19 cellular contexts compared by ENCODE assay signal in genomic region chr4:77859256-77859655, GRCh38. TPM values are rescaled to one million over a fixed set of nuclear protein-coding genes. Genes with fewer than 3 reads are reported as not detected.
DNase-seq lines count a peak whose midpoint lies in the region; ATAC-seq and TF ChIP-seq lines count a peak whose summit lies in the region.
"Had no signal": no experiment of that assay in that cellular context is flagged by ENCODE, and none has a peak within 500 bp of the region (broad histone marks: within the 10 kb centered on the region; RNA-seq: fewer than 3 reads in every experiment).

No MANE protein-coding gene starts in this region.

- peaks cover 2 to 6% of the 10 kb centered on the region in 2 donors for H3K36me3 Mint-ChIP-seq in activated T-cell treated with anti-CD3 and anti-CD28 coated beads, Interleukin-2, amount 50 U/mL, for 72 hours (ENCODE audit: insufficient read depth in 2 of 2)
- H3K36me3 Mint-ChIP-seq in activated naive CD8-positive, alpha-beta T cell treated with anti-CD3 and anti-CD28 coated beads, Interleukin-2, amount 50 U/mL, for 24 hours (ENCODE audit: low read depth) = peaks cover 6% of the 10 kb centered on the region
- peaks cover 6% of the 10 kb centered on the region for H3K36me3 Mint-ChIP-seq in natural killer cell treated with Interleukin-12 subunit alpha and Interleukin-12 subunit beta and Interleukin-15 and Interleukin-18, amount 100 ng/mL, for 72 hours

- no peak overlapping the region for H3K4me3 Mint-ChIP-seq in activated T-cell treated with anti-CD3 and anti-CD28 coated beads, Interleukin-2, amount 50 U/mL, for 72 hours
- H3K4me3 Mint-ChIP-seq in activated naive CD8-positive, alpha-beta T cell treated with anti-CD3 and anti-CD28 coated beads, Interleukin-2, amount 50 U/mL, for 24 hours = no peak overlapping the region
- no peak overlapping the region for H3K4me3 Mint-ChIP-seq in natural killer cell treated with Interleukin-12 subunit alpha and Interleukin-12 subunit beta and Interleukin-15 and Interleukin-18, amount 100 ng/mL, for 72 hours

- TF ChIP-seq CTCF in HEK293 (tag by site-specific recombination; IDR thresholded peaks at IDR 0.05) = no peak

- H3K4me1 ChIP-seq in HEK293 (ENCODE audit: control insufficient read depth, insufficient read depth, low read length) = no peaks in the 10 kb centered on the region; the same call in 1 of the 2 replicates
- H3K4me1 ChIP-seq: Caco-2 had no signal

- peak overlapping the region; percentile 54 for H3K27ac Mint-ChIP-seq in activated T-cell treated with anti-CD3 and anti-CD28 coated beads, Interleukin-2, amount 50 U/mL, for 72 hours
- peak overlapping the region; percentile 38 for H3K27ac Mint-ChIP-seq in activated naive CD8-positive, alpha-beta T cell treated with anti-CD3 and anti-CD28 coated beads, Interleukin-2, amount 50 U/mL, for 24 hours
- peak overlapping the region; percentile 99 to 100 for H3K27ac Mint-ChIP-seq in natural killer cell treated with Interleukin-12 subunit alpha and Interleukin-12 subunit beta and Interleukin-15 and Interleukin-18, amount 100 ng/mL, for 72 hours

- peaks cover 94% of the 10 kb centered on the region for H3K4me1 Mint-ChIP-seq in activated T-cell treated with anti-CD3 and anti-CD28 coated beads, Interleukin-2, amount 50 U/mL, for 72 hours (ENCODE audit: low read depth)
- peaks cover 82% of the 10 kb centered on the region for H3K4me1 Mint-ChIP-seq in activated naive CD8-positive, alpha-beta T cell treated with anti-CD3 and anti-CD28 coated beads, Interleukin-2, amount 50 U/mL, for 24 hours
- H3K4me1 Mint-ChIP-seq in natural killer cell treated with Interleukin-12 subunit alpha and Interleukin-12 subunit beta and Interleukin-15 and Interleukin-18, amount 100 ng/mL, for 72 hours (ENCODE audit: low read depth in 2 of 2) = peaks cover 45 to 65% of the 10 kb centered on the region in 2 donors

- H3K27ac ChIP-seq in HEK293 (ENCODE audit: extremely low read depth, low read depth, low read length) = no peak overlapping the region
- H3K27ac ChIP-seq: body of pancreas, GM23248, tibial artery had no signal

- POLR2A ChIA-PET in HEK293 (lab: Yijun Ruan, JAX) = no interaction called here

- no peaks in the 10 kb centered on the region for H3K9me3 Mint-ChIP-seq in activated T-cell treated with anti-CD3 and anti-CD28 coated beads, Interleukin-2, amount 50 U/mL, for 72 hours
- no peaks in the 10 kb centered on the region for H3K9me3 Mint-ChIP-seq in activated naive CD8-positive, alpha-beta T cell treated with anti-CD3 and anti-CD28 coated beads, Interleukin-2, amount 50 U/mL, for 24 hours
- no peaks in the 10 kb centered on the region for H3K9me3 Mint-ChIP-seq in natural killer cell treated with Interleukin-12 subunit alpha and Interleukin-12 subunit beta and Interleukin-15 and Interleukin-18, amount 100 ng/mL, for 72 hours

- no peak for DNase-seq in activated T-cell treated with anti-CD3 and anti-CD28 coated beads, Interleukin-2, amount 50 U/mL, for 72 hours
- DNase-seq in activated T-cell treated with anti-CD3 and anti-CD28 coated beads, Interleukin-2, amount 50 U/mL, for 1 hour = no peak
- no peak for DNase-seq in activated naive CD8-positive, alpha-beta T cell treated with anti-CD3 and anti-CD28 coated beads, Interleukin-2, amount 50 U/mL, for 24 hours
- DNase-seq in natural killer cell treated with Interleukin-12 subunit alpha and Interleukin-12 subunit beta and Interleukin-15 and Interleukin-18, amount 100 ng/mL, for 72 hours (ENCODE audit: low spot score) = no peak
- DNase-seq in COLO829 (ENCODE audit: low spot score) (no peak), NOMO-1 treated with DMSO at 0.1 percent for 48 hours (lab: John Stamatoyannopoulos, UW; ENCODE audit: unreplicated experiment) (no peak), NCI-H526 (lab: John Stamatoyannopoulos, UW) (no peak)
- DNase-seq: activated CD8-positive, alpha-beta memory T cell treated with anti-CD3 and anti-CD28 coated beads, Interleukin-2, amount 50 U/mL, for 4 hours; activated naive CD4-positive, alpha-beta T cell treated with anti-CD3 and anti-CD28 coated beads, Interleukin-2, amount 50 U/mL, for 16 hours; Caco-2; GM23248; NCI-H1436; NCI-H2171; occipital lobe; retina; stimulated activated CD4-positive, alpha-beta T cell treated with anti-CD3 and anti-CD28 coated beads, Interleukin-12 subunit alpha, Interleukin-12 subunit beta, amount 100 ng/mL, for 4 hours; tibial artery had no signal

- no peaks in the 10 kb centered on the region for H3K27me3 Mint-ChIP-seq in activated T-cell treated with anti-CD3 and anti-CD28 coated beads, Interleukin-2, amount 50 U/mL, for 72 hours (ENCODE audit: low read depth)
- H3K27me3 Mint-ChIP-seq in activated naive CD8-positive, alpha-beta T cell treated with anti-CD3 and anti-CD28 coated beads, Interleukin-2, amount 50 U/mL, for 24 hours = peaks cover 3% of the 10 kb centered on the region
- H3K27me3 Mint-ChIP-seq in natural killer cell treated with Interleukin-12 subunit alpha and Interleukin-12 subunit beta and Interleukin-15 and Interleukin-18, amount 100 ng/mL, for 72 hours = no peaks in the 10 kb centered on the region

- CTCF ChIA-PET in HEK293 (lab: Yijun Ruan, JAX) = no interaction called here

- H3K9me3 ChIP-seq in HEK293 (ENCODE audit: control insufficient read depth, insufficient read depth, low read depth, low read length) = no peaks in the 10 kb centered on the region
- H3K9me3 ChIP-seq: body of pancreas, Caco-2, tibial artery had no signal

- no peak for ATAC-seq in activated T-cell treated with anti-CD3 and anti-CD28 coated beads, Interleukin-2, amount 50 U/mL, for 72 hours (replicated peaks in 1 of 2)
- no peak for ATAC-seq in activated naive CD8-positive, alpha-beta T cell treated with anti-CD3 and anti-CD28 coated beads, Interleukin-2, amount 50 U/mL, for 24 hours
- no peak for ATAC-seq in natural killer cell treated with Interleukin-12 subunit alpha and Interleukin-12 subunit beta and Interleukin-15 and Interleukin-18, amount 100 ng/mL, for 72 hours
- ATAC-seq: body of pancreas had no signal

- H3K4me3 ChIP-seq in HEK293 (ENCODE audit: low read depth, low read length) = no peak overlapping the region
- H3K4me3 ChIP-seq: body of pancreas, GM23248, tibial artery had no signal

- no peaks in the 10 kb centered on the region for H3K36me3 ChIP-seq in HEK293 (ENCODE audit: control insufficient read depth in 2 of 2, insufficient read depth in 1 of 2, low read length in 2 of 2)
- H3K36me3 ChIP-seq: tibial artery had no signal

TF ChIP-seq in HEK293, 187 proteins besides CTCF, POLR2A, EP300 and RAD21:
- TF ChIP-seq PRDM4 (tag by site-specific recombination; IDR thresholded peaks at IDR 0.05) (no peak), SCRT2 (tag by site-specific recombination; IDR thresholded peaks at IDR 0.05) (no peak), ZNF121 (tag by site-specific recombination; IDR thresholded peaks at IDR 0.05) (no peak), BCL6B (tag by site-specific recombination; IDR thresholded peaks at IDR 0.05) (peak; percentile 95), ZNF175 (tag by site-specific recombination; IDR thresholded peaks at IDR 0.05) (no peak), REPIN1 (tag by site-specific recombination; IDR thresholded peaks at IDR 0.05; ENCODE audit: low read depth) (no peak), ZNF211 (tag by site-specific recombination; IDR thresholded peaks at IDR 0.05; ENCODE audit: low read depth) (no peak)
TF ChIP-seq in HEK293: peak in this region for 1.

RNA-seq across cellular contexts. Expression of gene MRPL1, which starts 3.4 kb away (rescaled TPM):
- total RNA-seq in activated T-cell treated with anti-CD3 and anti-CD28 coated beads, Interleukin-2, amount 50 U/mL, for 72 hours = 10 to 100 TPM; 39.3 to 76.8 TPM
- 10 to 100 TPM; 39.6 to 53.1 TPM for total RNA-seq in natural killer cell treated with Interleukin-12 subunit alpha and Interleukin-12 subunit beta and Interleukin-15 and Interleukin-18, amount 100 ng/mL, for 72 hours

RNA-seq across cellular contexts. Expression of gene CNOT6L, which starts 40.1 kb away (rescaled TPM):
- 100 to 1,000 TPM; 209 to 223 TPM for total RNA-seq in activated T-cell treated with anti-CD3 and anti-CD28 coated beads, Interleukin-2, amount 50 U/mL, for 72 hours
- total RNA-seq in natural killer cell treated with Interleukin-12 subunit alpha and Interleukin-12 subunit beta and Interleukin-15 and Interleukin-18, amount 100 ng/mL, for 72 hours = 100 to 1,000 TPM in 1 of 2 donors, 10 to 100 TPM in 1; 90.2 to 130 TPM

Comparison
In these comparisons a context has a peak if more than half of its experiments do, and no peak if none do; other contexts are left out.
1. H3K27ac Mint-ChIP-seq: peak in every context shown above with its lines; median percentile 100 in natural killer cell treated with Interleukin-12 subunit alpha and Interleukin-12 subunit beta and Interleukin-15 and Interleukin-18, amount 100 ng/mL, for 72 hours; 54 in activated T-cell treated with anti-CD3 and anti-CD28 coated beads, Interleukin-2, amount 50 U/mL, for 72 hours; 38 in activated naive CD8-positive, alpha-beta T cell treated with anti-CD3 and anti-CD28 coated beads, Interleukin-2, amount 50 U/mL, for 24 hours.